Comparison of ENCODE assay signal across 13 cellular contexts in genomic region chr6:27847706-27848105, GRCh38.
"Had no signal": no experiment of that assay in that cellular context is flagged by ENCODE, and none has a peak within 500 bp of the region (broad histone marks: within the 10 kb centered on the region; RNA-seq: fewer than 3 reads in every experiment).

No MANE protein-coding gene starts in this region.

- H3K27ac ChIP-seq: psoas muscle, spleen, testis, upper lobe of left lung had no signal

- H3K4me3 Mint-ChIP-seq: activated CD4-positive, alpha-beta T cell treated with anti-CD3 and anti-CD28 coated beads, Interleukin-2, amount 10 ng/mL, durations not matched to agents 7 days and 5 days; mesothelial cell of epicardium; stimulated activated naive CD8-positive, alpha-beta T cell treated with anti-CD3 and anti-CD28 coated beads, Interleukin-15, amount 100 ng/mL, for 72 hours had no signal

- H3K9me3 Mint-ChIP-seq: activated CD4-positive, alpha-beta T cell treated with anti-CD3 and anti-CD28 coated beads, Interleukin-2, amount 10 ng/mL, durations not matched to agents 7 days and 5 days; mesothelial cell of epicardium; stimulated activated naive CD8-positive, alpha-beta T cell treated with anti-CD3 and anti-CD28 coated beads, Interleukin-15, amount 100 ng/mL, for 72 hours had no signal

- H3K9me3 ChIP-seq: psoas muscle, spleen, testis, upper lobe of left lung had no signal

- H3K27ac Mint-ChIP-seq: activated CD4-positive, alpha-beta T cell treated with anti-CD3 and anti-CD28 coated beads, Interleukin-2, amount 10 ng/mL, durations not matched to agents 7 days and 5 days; mesothelial cell of epicardium; stimulated activated naive CD8-positive, alpha-beta T cell treated with anti-CD3 and anti-CD28 coated beads, Interleukin-15, amount 100 ng/mL, for 72 hours had no signal

- ATAC-seq: esophagus mucosa; psoas muscle; sciatic nerve; stimulated activated naive CD8-positive, alpha-beta T cell treated with anti-CD3 and anti-CD28 coated beads, Interleukin-15, amount 100 ng/mL, for 72 hours had no signal

- H3K36me3 Mint-ChIP-seq: mesothelial cell of epicardium had no signal

- H3K36me3 ChIP-seq: upper lobe of left lung had no signal

- H3K4me1 ChIP-seq: psoas muscle, spleen, testis, upper lobe of left lung had no signal

- DNase-seq: activated CD4-positive, alpha-beta T cell treated with anti-CD3 and anti-CD28 coated beads, Interleukin-2, amount 10 ng/mL, durations not matched to agents 7 days and 5 days; activated CD4-positive, CD25-positive, alpha-beta regulatory T cell; activated naive CD4-positive, alpha-beta T cell treated with Interleukin-2 at 50 U/mL for 16 hours; anterior cingulate cortex; kidney glomerular epithelial cell; psoas muscle; spleen; stimulated activated naive CD8-positive, alpha-beta T cell treated with anti-CD3 and anti-CD28 coated beads, Interleukin-15, amount 100 ng/mL, for 72 hours; testis; upper lobe of left lung had no signal

- H3K27me3 Mint-ChIP-seq: stimulated activated naive CD8-positive, alpha-beta T cell treated with anti-CD3 and anti-CD28 coated beads, Interleukin-15, amount 100 ng/mL, for 72 hours had no signal

- H3K4me3 ChIP-seq: psoas muscle, spleen, testis, upper lobe of left lung had no signal

- H3K4me1 Mint-ChIP-seq: activated CD4-positive, alpha-beta T cell treated with anti-CD3 and anti-CD28 coated beads, Interleukin-2, amount 10 ng/mL, durations not matched to agents 7 days and 5 days; mesothelial cell of epicardium; stimulated activated naive CD8-positive, alpha-beta T cell treated with anti-CD3 and anti-CD28 coated beads, Interleukin-15, amount 100 ng/mL, for 72 hours had no signal

- H3K27me3 ChIP-seq: spleen, testis, upper lobe of left lung had no signal
